Comparison of ENCODE assay signal across 2 cellular contexts in genomic region chrX:154019633-154020499, GRCh38.
A peak's percentile ranks its signal among the peaks of the same experiment; 100 is the strongest.
TF ChIP-seq lines count a peak whose summit lies in the region.

TSS of gene IRAK1 (minus strand) at chrX:154019902. CDS start at chrX:154019812, 90 bp downstream.

TF ChIP-seq in HEK293, 187 proteins besides CTCF, POLR2A, EP300 and RAD21 (continued from another document):
- 0 out of 2 replicates have a peak, but pooled peaks have one; percentile 20 for TF ChIP-seq ZNF692 (tag by site-specific recombination; IDR thresholded peaks at IDR 0.05)
- peak; percentile 31; the same call in 1 of the 2 replicates for TF ChIP-seq ZNF2 (tag by site-specific recombination; IDR thresholded peaks at IDR 0.05)
- TF ChIP-seq ZNF423 (tag by site-specific recombination; IDR thresholded peaks at IDR 0.05): no peak
- peak; percentile 94 for TF ChIP-seq ZNF341 (tag by site-specific recombination; IDR thresholded peaks at IDR 0.05; ENCODE audit: low read depth)
- no peak for TF ChIP-seq ZNF211 (tag by site-specific recombination; IDR thresholded peaks at IDR 0.05; ENCODE audit: low read depth)
- TF ChIP-seq ZNF335 (tag by site-specific recombination; conservative IDR thresholded peaks at IDR 0.05): peak; percentile 97
- TF ChIP-seq PATZ1 (tag by site-specific recombination; IDR thresholded peaks at IDR 0.05): peak; percentile 78
- no peak for TF ChIP-seq SCRT1 (tag by site-specific recombination; IDR thresholded peaks at IDR 0.05; ENCODE audit: borderline replicate concordance)
- peak; percentile 56; the same call in 1 of the 2 replicates for TF ChIP-seq ZXDB (tag by site-specific recombination; IDR thresholded peaks at IDR 0.05)
- TF ChIP-seq ZNF169 (tag by site-specific recombination; IDR thresholded peaks at IDR 0.05): no peak
- peak; percentile 51; the same call in 1 of the 2 replicates for TF ChIP-seq ZBTB17 (tag by site-specific recombination; IDR thresholded peaks at IDR 0.05)
- 0 out of 2 replicates have a peak, but pooled peaks have one; percentile 18 for TF ChIP-seq SP7 (tag by site-specific recombination; IDR thresholded peaks at IDR 0.05)
- peak; percentile 83 for TF ChIP-seq ZBTB20 (tag by site-specific recombination; IDR thresholded peaks at IDR 0.05)
- peak; percentile 48; the same call in 1 of the 2 replicates for TF ChIP-seq KLF8 (tag by site-specific recombination; IDR thresholded peaks at IDR 0.05)
- peak; percentile 29; the same call in 1 of the 2 replicates for TF ChIP-seq ZEB2 (tag by site-specific recombination; IDR thresholded peaks at IDR 0.05)
- no peak for TF ChIP-seq ZNF792 (tag by site-specific recombination; IDR thresholded peaks at IDR 0.05)
- TF ChIP-seq ZNF521 (tag by site-specific recombination; IDR thresholded peaks at IDR 0.05): no peak
- TF ChIP-seq ZNF600 (tag by site-specific recombination; IDR thresholded peaks at IDR 0.05): peak; percentile 22; the same call in 1 of the 2 replicates
- TF ChIP-seq ZNF473 (tag by site-specific recombination; IDR thresholded peaks at IDR 0.05): no peak
- TF ChIP-seq GLIS2 (tag by site-specific recombination; IDR thresholded peaks at IDR 0.05): peak; percentile 76
- TF ChIP-seq ZSCAN30 (tag by site-specific recombination; IDR thresholded peaks at IDR 0.05): peak; percentile 33; the same call in 1 of the 2 replicates
- no peak for TF ChIP-seq ZNF658 (tag by site-specific recombination; IDR thresholded peaks at IDR 0.05)

TF ChIP-seq in HepG2, 621 proteins besides CTCF, POLR2A, EP300 and RAD21 (continued from another document):
- TF ChIP-seq ZNF142 (CRISPR knock-in tag; IDR thresholded peaks at IDR 0.05): no peak
- TF ChIP-seq ZNF792 (CRISPR knock-in tag; IDR thresholded peaks at IDR 0.05): no peak
TF ChIP-seq in HepG2: peak in this region for 20.
